ENCODE assay signal across 21 cellular contexts in genomic region chr4:145521282-145521681, GRCh38. TPM values are rescaled to one million over a fixed set of nuclear protein-coding genes. Genes with fewer than 3 reads are reported as not detected.
"Had no signal": no experiment of that assay in that cellular context is flagged by ENCODE, and none has a peak within 500 bp of the region (broad histone marks: within the 10 kb centered on the region; RNA-seq: fewer than 3 reads in every experiment).

No MANE protein-coding gene starts in this region.

- H3K27ac ChIP-seq: body of pancreas, colonic mucosa, left ventricle myocardium inferior, ovary, sigmoid colon, spleen, upper lobe of left lung had no signal

- H3K27me3 Mint-ChIP-seq: activated CD4-positive, alpha-beta T cell treated with anti-CD3 and anti-CD28 coated beads, Interleukin-2, amount 10 ng/mL, durations not matched to agents 24 days and 14 days; activated naive CD8-positive, alpha-beta T cell treated with anti-CD3 and anti-CD28 coated beads for 36 hours had no signal

- H3K4me3 Mint-ChIP-seq: activated B cell treated with CpG ODN at 0.5 μM for 24 hours; activated CD4-positive, alpha-beta T cell treated with anti-CD3 and anti-CD28 coated beads, Interleukin-2, amount 10 ng/mL, durations not matched to agents 24 days and 14 days; activated CD8-positive, alpha-beta T cell treated with anti-CD3 and anti-CD28 coated beads, Interleukin-2, amount 10 ng/mL, durations not matched to agents 7 days and 5 days; activated naive CD8-positive, alpha-beta T cell treated with anti-CD3 and anti-CD28 coated beads for 36 hours; activated T-cell treated with anti-CD3 and anti-CD28 coated beads, Interleukin-2, amount 50 U/mL, for 72 hours; naive thymus-derived CD4-positive, alpha-beta T cell; stimulated activated naive CD8-positive, alpha-beta T cell treated with anti-CD3 and anti-CD28 coated beads, Interleukin-15, amount 100 ng/mL, for 72 hours had no signal

- H3K9me3 ChIP-seq: body of pancreas, colonic mucosa, left ventricle myocardium inferior, ovary, sigmoid colon, spleen, upper lobe of left lung had no signal

- H3K4me3 ChIP-seq: body of pancreas, colonic mucosa, left ventricle myocardium inferior, ovary, sigmoid colon, spleen, upper lobe of left lung had no signal

- H3K9me3 Mint-ChIP-seq: activated B cell treated with CpG ODN at 0.5 μM for 24 hours; activated CD4-positive, alpha-beta T cell treated with anti-CD3 and anti-CD28 coated beads, Interleukin-2, amount 10 ng/mL, durations not matched to agents 24 days and 14 days; activated naive CD8-positive, alpha-beta T cell treated with anti-CD3 and anti-CD28 coated beads for 36 hours; activated T-cell treated with anti-CD3 and anti-CD28 coated beads, Interleukin-2, amount 50 U/mL, for 72 hours; naive thymus-derived CD4-positive, alpha-beta T cell; stimulated activated naive CD8-positive, alpha-beta T cell treated with anti-CD3 and anti-CD28 coated beads, Interleukin-15, amount 100 ng/mL, for 72 hours had no signal

- H3K4me1 Mint-ChIP-seq: activated CD4-positive, alpha-beta T cell treated with anti-CD3 and anti-CD28 coated beads, Interleukin-2, amount 10 ng/mL, durations not matched to agents 24 days and 14 days; stimulated activated naive CD8-positive, alpha-beta T cell treated with anti-CD3 and anti-CD28 coated beads, Interleukin-15, amount 100 ng/mL, for 72 hours had no signal

- H3K27ac Mint-ChIP-seq: activated B cell treated with CpG ODN at 0.5 μM for 24 hours; activated CD4-positive, alpha-beta T cell treated with anti-CD3 and anti-CD28 coated beads, Interleukin-2, amount 10 ng/mL, durations not matched to agents 24 days and 14 days; activated CD8-positive, alpha-beta T cell treated with anti-CD3 and anti-CD28 coated beads, Interleukin-2, amount 10 ng/mL, durations not matched to agents 7 days and 5 days; activated naive CD8-positive, alpha-beta T cell treated with anti-CD3 and anti-CD28 coated beads for 36 hours; activated T-cell treated with anti-CD3 and anti-CD28 coated beads, Interleukin-2, amount 50 U/mL, for 72 hours; naive thymus-derived CD4-positive, alpha-beta T cell; stimulated activated naive CD8-positive, alpha-beta T cell treated with anti-CD3 and anti-CD28 coated beads, Interleukin-15, amount 100 ng/mL, for 72 hours had no signal

- H3K27me3 ChIP-seq: body of pancreas, colonic mucosa, ovary, sigmoid colon, spleen, upper lobe of left lung had no signal

- DNase-seq: activated B cell treated with CpG ODN at 0.5 μM for 24 hours; activated CD4-positive, alpha-beta T cell treated with anti-CD3 and anti-CD28 coated beads, Interleukin-2, amount 10 ng/mL, durations not matched to agents 24 days and 14 days; activated CD8-positive, alpha-beta memory T cell treated with anti-CD3 and anti-CD28 coated beads, Interleukin-2, amount 50 U/mL, for 4 hours; activated CD8-positive, alpha-beta T cell treated with anti-CD3 and anti-CD28 coated beads, Interleukin-2, amount 10 ng/mL, durations not matched to agents 7 days and 5 days; activated gamma-delta T cell treated with Interleukin-2 at 50 U/mL for 16 hours; activated naive CD8-positive, alpha-beta T cell treated with anti-CD3 and anti-CD28 coated beads for 36 hours; activated T-cell treated with anti-CD3 and anti-CD28 coated beads, Interleukin-2, amount 50 U/mL, for 72 hours; amygdala; body of pancreas; caudate nucleus; colonic mucosa; hippocampal formation; kidney; left ventricle myocardium inferior; naive thymus-derived CD4-positive, alpha-beta T cell; ovary; sigmoid colon; spleen; stimulated activated naive CD8-positive, alpha-beta T cell treated with anti-CD3 and anti-CD28 coated beads, Interleukin-15, amount 100 ng/mL, for 72 hours had no signal

- H3K36me3 ChIP-seq: colonic mucosa, left ventricle myocardium inferior, ovary, sigmoid colon, spleen, upper lobe of left lung had no signal

- H3K4me1 ChIP-seq: colonic mucosa had no signal

- ATAC-seq: activated CD8-positive, alpha-beta T cell treated with anti-CD3 and anti-CD28 coated beads, Interleukin-2, amount 10 ng/mL, durations not matched to agents 7 days and 5 days; activated T-cell treated with anti-CD3 and anti-CD28 coated beads, Interleukin-2, amount 50 U/mL, for 72 hours; body of pancreas; esophagus mucosa; naive thymus-derived CD4-positive, alpha-beta T cell; stimulated activated naive CD8-positive, alpha-beta T cell treated with anti-CD3 and anti-CD28 coated beads, Interleukin-15, amount 100 ng/mL, for 72 hours had no signal

- H3K36me3 Mint-ChIP-seq: naive thymus-derived CD4-positive, alpha-beta T cell had no signal

RNA-seq across cellular contexts. Expression of gene SMAD1, which starts 39.6 kb away (rescaled TPM):
- total RNA-seq: activated B cell treated with CpG ODN at 0.5 μM for 24 hours had no signal
